ENCODE assay signal across 1 cellular context in the genomic region with DNA sequence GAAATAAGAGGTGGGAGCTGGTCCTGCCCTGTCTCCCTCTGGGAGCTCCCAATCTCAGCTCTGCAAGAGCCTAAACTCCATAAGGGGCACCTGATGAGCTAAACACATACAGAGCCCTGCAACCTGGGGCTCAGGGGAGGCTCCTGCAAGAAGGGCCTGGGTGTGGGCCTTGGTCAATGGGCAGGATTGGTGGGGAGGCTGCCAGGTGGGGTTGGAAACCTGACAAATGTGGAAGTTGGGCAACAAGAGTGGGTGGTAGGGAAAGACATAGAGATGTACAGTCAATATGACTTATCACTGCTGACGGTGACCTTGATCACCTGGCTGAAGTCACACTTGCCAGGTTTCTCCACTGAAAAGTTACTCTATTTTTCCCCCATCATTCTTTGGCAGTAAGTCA.
TF ChIP-seq lines count a peak whose summit lies in the region.

No MANE protein-coding gene starts in this region.

TF ChIP-seq in H1, 55 proteins besides CTCF, POLR2A, EP300 and RAD21:
- TF ChIP-seq BCL11A (IDR thresholded peaks at IDR 0.05; ENCODE audit: low read depth in 2 of 2, low read length in 2 of 2) (no peak), TAF1 (IDR thresholded peaks at IDR 0.05; ENCODE audit: low read depth, low read length) (no peak), KDM4A (IDR thresholded peaks at IDR 0.05; ENCODE audit: low read depth, low read length, severe bottlenecking) (no peak), SP1 (IDR thresholded peaks at IDR 0.05; ENCODE audit: low read depth, low read length) (no peak), POLR2AphosphoS5 (IDR thresholded peaks at IDR 0.05; ENCODE audit: low read depth, low read length) (no peak), CHD1 (IDR thresholded peaks at IDR 0.05; ENCODE audit: low read depth, low read length) (no peak)
